25 cellular contexts compared by ENCODE assay signal in genomic region chr9:34491596-34491995, GRCh38. TPM values are rescaled to one million over a fixed set of nuclear protein-coding genes. Genes with fewer than 3 reads are reported as not detected.
"Had no signal": no experiment of that assay in that cellular context is flagged by ENCODE, and none has a peak within 500 bp of the region (broad histone marks: within the 10 kb centered on the region; RNA-seq: fewer than 3 reads in every experiment).

No MANE protein-coding gene starts in this region.

- H3K9me3 ChIP-seq: left ventricle myocardium inferior, pancreas, prostate gland, sigmoid colon, spleen, tibial nerve, uterus had no signal

- H3K9me3 Mint-ChIP-seq: naive thymus-derived CD8-positive, alpha-beta T cell; stimulated activated memory B cell treated with anti-CD40 and anti-IgM and Interleukin-4, amounts not matched to agents 10 μg/mL and 1 μg/mL and 100 μg/mL, for 72 hours; stimulated activated naive CD8-positive, alpha-beta T cell treated with anti-CD3 and anti-CD28 coated beads, Interleukin-15, amount 100 ng/mL, for 72 hours; type B pancreatic cell had no signal

- H3K4me3 ChIP-seq: hepatocyte, left ventricle myocardium inferior, lung, pancreas, prostate gland, sigmoid colon, spleen, tibial nerve, uterus had no signal

- H3K36me3 ChIP-seq: left ventricle myocardium inferior, pancreas, prostate gland, sigmoid colon, spleen, tibial nerve, uterus had no signal

- H3K36me3 Mint-ChIP-seq: naive thymus-derived CD8-positive, alpha-beta T cell; stimulated activated memory B cell treated with anti-CD40 and anti-IgM and Interleukin-4, amounts not matched to agents 10 μg/mL and 1 μg/mL and 100 μg/mL, for 72 hours; type B pancreatic cell had no signal

- H3K27ac Mint-ChIP-seq: naive thymus-derived CD8-positive, alpha-beta T cell; stimulated activated memory B cell treated with anti-CD40 and anti-IgM and Interleukin-4, amounts not matched to agents 10 μg/mL and 1 μg/mL and 100 μg/mL, for 72 hours; stimulated activated naive CD8-positive, alpha-beta T cell treated with anti-CD3 and anti-CD28 coated beads, Interleukin-15, amount 100 ng/mL, for 72 hours; type B pancreatic cell had no signal

- H3K27me3 ChIP-seq: pancreas, tibial nerve, uterus had no signal

- H3K4me2 ChIP-seq: hepatocyte had no signal

- ATAC-seq: naive thymus-derived CD8-positive, alpha-beta T cell; pancreas; right cardiac atrium; stimulated activated naive CD8-positive, alpha-beta T cell treated with anti-CD3 and anti-CD28 coated beads, Interleukin-15, amount 100 ng/mL, for 72 hours had no signal

- H3K4me1 ChIP-seq: left ventricle myocardium inferior, pancreas, prostate gland, sigmoid colon, spleen, tibial nerve, uterus had no signal

- H3K27ac ChIP-seq: hepatocyte, left ventricle myocardium inferior, pancreas, prostate gland, sigmoid colon, spleen, tibial nerve, uterus had no signal

- DNase-seq: islet precursor cell; left ventricle myocardium inferior; naive thymus-derived CD8-positive, alpha-beta T cell; nucleus accumbens; pancreas; retina; right cardiac atrium; sigmoid colon; small intestine; spleen; stimulated activated CD4-positive, alpha-beta T cell treated with anti-CD3 and anti-CD28 coated beads, Interleukin-4, amount 100 ng/mL, for 4 hours; stimulated activated CD8-positive, alpha-beta memory T cell treated with anti-CD3 and anti-CD28 coated beads, Interleukin-4, amount 100 ng/mL, for 48 hours; stimulated activated naive CD4-positive, alpha-beta T cell treated with Interleukin-2 at 50 U/mL for 16 hours; stimulated activated naive CD8-positive, alpha-beta T cell treated with anti-CD3 and anti-CD28 coated beads, Interleukin-15, amount 100 ng/mL, for 72 hours; substantia nigra; uterus had no signal

- H3K4me1 Mint-ChIP-seq: stimulated activated naive CD8-positive, alpha-beta T cell treated with anti-CD3 and anti-CD28 coated beads, Interleukin-15, amount 100 ng/mL, for 72 hours had no signal

- H2AFZ ChIP-seq: hepatocyte had no signal

- H3K4me3 Mint-ChIP-seq: naive thymus-derived CD8-positive, alpha-beta T cell; stimulated activated memory B cell treated with anti-CD40 and anti-IgM and Interleukin-4, amounts not matched to agents 10 μg/mL and 1 μg/mL and 100 μg/mL, for 72 hours; stimulated activated naive CD8-positive, alpha-beta T cell treated with anti-CD3 and anti-CD28 coated beads, Interleukin-15, amount 100 ng/mL, for 72 hours; type B pancreatic cell had no signal

RNA-seq across cellular contexts. Expression of gene ENHO, which starts 31.2 kb away (rescaled TPM):
- total RNA-seq: left ventricle myocardium inferior had no signal

RNA-seq across cellular contexts. Expression of gene DNAI1, which starts 33.0 kb away (rescaled TPM):
- total RNA-seq: kidney epithelial cell; left ventricle myocardium inferior; lower leg skin; naive thymus-derived CD8-positive, alpha-beta T cell; right cardiac atrium; spleen; ureter had no signal
- polyA plus RNA-seq: hepatocyte; naive thymus-derived CD8-positive, alpha-beta T cell; small intestine; spleen had no signal
